1 cellular context compared by ENCODE assay signal in genomic region chr14:64736271-64737131, GRCh38.
TF ChIP-seq lines count a peak whose summit lies in the region.

No MANE protein-coding gene starts in this region.

TF ChIP-seq in GM23338, 12 proteins besides CTCF, POLR2A, EP300 and RAD21 (continued from another document):
- TF ChIP-seq, protein P1, sequence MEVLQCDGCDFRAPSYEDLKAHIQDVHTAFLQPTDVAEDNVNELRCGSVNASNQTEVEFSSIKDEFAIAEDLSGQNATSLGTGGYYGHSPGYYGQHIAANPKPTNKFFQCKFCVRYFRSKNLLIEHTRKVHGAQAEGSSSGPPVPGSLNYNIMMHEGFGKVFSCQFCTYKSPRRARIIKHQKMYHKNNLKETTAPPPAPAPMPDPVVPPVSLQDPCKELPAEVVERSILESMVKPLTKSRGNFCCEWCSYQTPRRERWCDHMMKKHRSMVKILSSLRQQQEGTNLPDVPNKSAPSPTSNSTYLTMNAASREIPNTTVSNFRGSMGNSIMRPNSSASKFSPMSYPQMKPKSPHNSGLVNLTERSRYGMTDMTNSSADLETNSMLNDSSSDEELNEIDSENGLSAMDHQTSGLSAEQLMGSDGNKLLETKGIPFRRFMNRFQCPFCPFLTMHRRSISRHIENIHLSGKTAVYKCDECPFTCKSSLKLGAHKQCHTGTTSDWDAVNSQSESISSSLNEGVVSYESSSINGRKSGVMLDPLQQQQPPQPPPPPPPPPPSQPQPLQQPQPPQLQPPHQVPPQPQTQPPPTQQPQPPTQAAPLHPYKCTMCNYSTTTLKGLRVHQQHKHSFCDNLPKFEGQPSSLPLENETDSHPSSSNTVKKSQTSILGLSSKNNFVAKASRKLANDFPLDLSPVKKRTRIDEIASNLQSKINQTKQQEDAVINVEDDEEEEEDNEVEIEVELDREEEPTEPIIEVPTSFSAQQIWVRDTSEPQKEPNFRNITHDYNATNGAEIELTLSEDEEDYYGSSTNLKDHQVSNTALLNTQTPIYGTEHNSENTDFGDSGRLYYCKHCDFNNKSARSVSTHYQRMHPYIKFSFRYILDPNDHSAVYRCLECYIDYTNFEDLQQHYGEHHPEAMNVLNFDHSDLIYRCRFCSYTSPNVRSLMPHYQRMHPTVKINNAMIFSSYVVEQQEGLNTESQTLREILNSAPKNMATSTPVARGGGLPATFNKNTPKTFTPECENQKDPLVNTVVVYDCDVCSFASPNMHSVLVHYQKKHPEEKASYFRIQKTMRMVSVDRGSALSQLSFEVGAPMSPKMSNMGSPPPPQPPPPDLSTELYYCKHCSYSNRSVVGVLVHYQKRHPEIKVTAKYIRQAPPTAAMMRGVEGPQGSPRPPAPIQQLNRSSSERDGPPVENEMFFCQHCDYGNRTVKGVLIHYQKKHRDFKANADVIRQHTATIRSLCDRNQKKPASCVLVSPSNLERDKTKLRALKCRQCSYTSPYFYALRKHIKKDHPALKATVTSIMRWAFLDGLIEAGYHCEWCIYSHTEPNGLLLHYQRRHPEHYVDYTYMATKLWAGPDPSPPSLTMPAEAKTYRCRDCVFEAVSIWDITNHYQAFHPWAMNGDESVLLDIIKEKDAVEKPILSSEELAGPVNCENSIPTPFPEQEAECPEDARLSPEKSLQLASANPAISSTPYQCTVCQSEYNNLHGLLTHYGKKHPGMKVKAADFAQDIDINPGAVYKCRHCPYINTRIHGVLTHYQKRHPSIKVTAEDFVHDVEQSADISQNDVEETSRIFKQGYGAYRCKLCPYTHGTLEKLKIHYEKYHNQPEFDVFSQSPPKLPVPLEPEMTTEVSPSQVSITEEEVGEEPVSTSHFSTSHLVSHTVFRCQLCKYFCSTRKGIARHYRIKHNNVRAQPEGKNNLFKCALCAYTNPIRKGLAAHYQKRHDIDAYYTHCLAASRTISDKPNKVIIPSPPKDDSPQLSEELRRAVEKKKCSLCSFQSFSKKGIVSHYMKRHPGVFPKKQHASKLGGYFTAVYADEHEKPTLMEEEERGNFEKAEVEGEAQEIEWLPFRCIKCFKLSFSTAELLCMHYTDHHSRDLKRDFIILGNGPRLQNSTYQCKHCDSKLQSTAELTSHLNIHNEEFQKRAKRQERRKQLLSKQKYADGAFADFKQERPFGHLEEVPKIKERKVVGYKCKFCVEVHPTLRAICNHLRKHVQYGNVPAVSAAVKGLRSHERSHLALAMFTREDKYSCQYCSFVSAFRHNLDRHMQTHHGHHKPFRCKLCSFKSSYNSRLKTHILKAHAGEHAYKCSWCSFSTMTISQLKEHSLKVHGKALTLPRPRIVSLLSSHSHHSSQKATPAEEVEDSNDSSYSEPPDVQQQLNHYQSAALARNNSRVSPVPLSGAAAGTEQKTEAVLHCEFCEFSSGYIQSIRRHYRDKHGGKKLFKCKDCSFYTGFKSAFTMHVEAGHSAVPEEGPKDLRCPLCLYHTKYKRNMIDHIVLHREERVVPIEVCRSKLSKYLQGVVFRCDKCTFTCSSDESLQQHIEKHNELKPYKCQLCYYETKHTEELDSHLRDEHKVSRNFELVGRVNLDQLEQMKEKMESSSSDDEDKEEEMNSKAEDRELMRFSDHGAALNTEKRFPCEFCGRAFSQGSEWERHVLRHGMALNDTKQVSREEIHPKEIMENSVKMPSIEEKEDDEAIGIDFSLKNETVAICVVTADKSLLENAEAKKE (CRISPR knock-in tag; IDR thresholded peaks at IDR 0.05) = no peak
- TF ChIP-seq CREB1 (CRISPR knock-in tag; IDR thresholded peaks at IDR 0.05; ENCODE audit: low read depth) (no peak), EZH2phosphoT487 (IDR thresholded peaks at IDR 0.05; ENCODE audit: unreplicated experiment) (no peak), ZNF331 (CRISPR knock-in tag; IDR thresholded peaks at IDR 0.05; ENCODE audit: low read depth) (no peak), REST (IDR thresholded peaks at IDR 0.05; ENCODE audit: unreplicated experiment) (no peak), NANOG (IDR thresholded peaks at IDR 0.05; ENCODE audit: borderline replicate concordance) (no peak), ZNF114 (CRISPR knock-in tag; IDR thresholded peaks at IDR 0.05) (no peak), STAT1 (IDR thresholded peaks at IDR 0.05; ENCODE audit: unreplicated experiment) (no peak)
